In genomic region chr4:163544407-163545038, GRCh38 we compare ENCODE assay signal across 8 cellular contexts. TPM values are rescaled to one million over a fixed set of nuclear protein-coding genes. Genes with fewer than 3 reads are reported as not detected.
DNase-seq lines count a peak whose midpoint lies in the region; ATAC-seq and TF ChIP-seq lines count a peak whose summit lies in the region.

No MANE protein-coding gene starts in this region.

- TF ChIP-seq CTCF in OCI-LY1 (IDR thresholded peaks at IDR 0.05; ENCODE audit: low read length) (peak; percentile 97), omental fat pad (IDR thresholded peaks at IDR 0.05) (peak in 1 of 3 donors; percentile 20)

- no peaks in the 10 kb centered on the region for H3K27me3 ChIP-seq in OCI-LY1 (ENCODE audit: insufficient read depth, low read length)
- H3K27me3 ChIP-seq in thymus (ENCODE audit: control insufficient read depth, insufficient read depth), result no peaks in the 10 kb centered on the region

- ATAC-seq in GM19328 (IDR thresholded peaks at IDR 0.05; ENCODE audit: unreplicated experiment) (peak; percentile 82), HG03432 (IDR thresholded peaks at IDR 0.05; ENCODE audit: unreplicated experiment) (peak; percentile 85), omental fat pad (ENCODE audit: low FRiP score) (peak; percentile 60)

- H3K4me3 ChIP-seq in OCI-LY1 (ENCODE audit: low read depth, low read length, poor library complexity, severe bottlenecking), result peak overlapping the region; percentile 37
- H3K4me3 ChIP-seq in thymus (ENCODE audit: low read length), result peak overlapping the region; percentile 35

- H3K9me2 ChIP-seq in OCI-LY1 (ENCODE audit: low read depth, low read length), result no peaks in the 10 kb centered on the region

- H3K36me3 ChIP-seq in OCI-LY1 (ENCODE audit: insufficient read depth, low read length) (no peaks in the 10 kb centered on the region), thymus (ENCODE audit: control insufficient read depth, insufficient read depth) (no peaks in the 10 kb centered on the region)

- peak overlapping the region; percentile 56 for H3K4me2 ChIP-seq in OCI-LY1 (ENCODE audit: low read length)

- H3K27ac ChIP-seq in OCI-LY1 (ENCODE audit: low read depth, low read length, poor library complexity, severe bottlenecking) (no peak overlapping the region), thymus (ENCODE audit: low read depth) (no peak overlapping the region)

- no peak overlapping the region for H3K9ac ChIP-seq in OCI-LY1 (ENCODE audit: low read length)

- no peaks in the 10 kb centered on the region for H4K20me1 ChIP-seq in OCI-LY1 (ENCODE audit: insufficient read depth, low read length)

- H3K79me2 ChIP-seq in OCI-LY1 (ENCODE audit: insufficient read depth, low read length), result no peaks in the 10 kb centered on the region

- peaks cover 17% of the 10 kb centered on the region for H3K4me1 ChIP-seq in OCI-LY1 (ENCODE audit: insufficient read depth, low read length, severe bottlenecking)
- H3K4me1 ChIP-seq in thymus (ENCODE audit: control insufficient read depth, insufficient read depth, low read length), result no peaks in the 10 kb centered on the region

- H3F3A ChIP-seq in OCI-LY1 (ENCODE audit: insufficient read depth, low read length), result peaks cover 4% of the 10 kb centered on the region; the same call in 1 of the 2 replicates

- WGBS in thymus, result 6% methylated on average over 12 of the region's 12 CpGs

- H2AFZ ChIP-seq in OCI-LY1 (ENCODE audit: low read length), result no peak overlapping the region

- H3K9me3 ChIP-seq in OCI-LY1 (ENCODE audit: low read length) (no peaks in the 10 kb centered on the region), thymus (ENCODE audit: control insufficient read depth) (no peaks in the 10 kb centered on the region)

- DNase-seq in CMK (ENCODE audit: low read depth) (peak; percentile 14), fibroblast of peridontal ligament (ENCODE audit: extremely low read depth) (peak; percentile 59), omental fat pad (ENCODE audit: low spot score) (no peak)
- peak; percentile 63 for DNase-seq in activated T-cell treated with anti-CD3 and anti-CD28 coated beads, Interleukin-2, amount 50 U/mL, for 1 hour

RNA-seq across cellular contexts. Expression of gene TMA16, which starts 50.0 kb away (rescaled TPM):
- total RNA-seq in omental fat pad, result 10 to 100 TPM; 14.7 to 30.8 (median 26.6) TPM
- polyA plus RNA-seq in thymus, result 19.3 TPM
